In genomic region chr11:111776398-111777093, GRCh38 we compare ENCODE assay signal across 10 cellular contexts. TPM values are rescaled to one million over a fixed set of nuclear protein-coding genes. Genes with fewer than 3 reads are reported as not detected.
A peak's percentile ranks its signal among the peaks of the same experiment; 100 is the strongest.
DNase-seq lines count a peak whose midpoint lies in the region; ATAC-seq and TF ChIP-seq lines count a peak whose summit lies in the region.
"Had no signal": no experiment of that assay in that cellular context is flagged by ENCODE, and none has a peak within 500 bp of the region (broad histone marks: within the 10 kb centered on the region; RNA-seq: fewer than 3 reads in every experiment).

No MANE protein-coding gene starts in this region.

- H3K27me3 Mint-ChIP-seq in naive B cell = no peaks in the 10 kb centered on the region
- no peaks in the 10 kb centered on the region for H3K27me3 Mint-ChIP-seq in mesothelial cell of epicardium (ENCODE audit: low read depth)

- H3K4me3 Mint-ChIP-seq in naive B cell = peak overlapping the region in 7 of 8 donors; percentile 63 to 81 (median 76)
- no peak overlapping the region for H3K4me3 Mint-ChIP-seq in mesothelial cell of epicardium

- H3K36me3 Mint-ChIP-seq in naive B cell (no peaks in the 10 kb centered on the region), mesothelial cell of epicardium (no peaks in the 10 kb centered on the region)

- H3K9me3 Mint-ChIP-seq in naive B cell = no peaks in the 10 kb centered on the region
- no peaks in the 10 kb centered on the region for H3K9me3 Mint-ChIP-seq in mesothelial cell of epicardium

- H3K27ac Mint-ChIP-seq in naive B cell (peak overlapping the region; percentile 81 to 97 (median 95)), mesothelial cell of epicardium (no peak overlapping the region)

- H3K4me1 Mint-ChIP-seq in naive B cell = peaks cover 22 to 24% (median 23%) of the 10 kb centered on the region in 3 donors
- H3K4me1 Mint-ChIP-seq in mesothelial cell of epicardium = peaks cover 3% of the 10 kb centered on the region

- TF ChIP-seq CTCF in mesothelial cell of epicardium (IDR thresholded peaks at IDR 0.05; ENCODE audit: unreplicated experiment) = no peak

- peak; percentile 77 for DNase-seq in naive B cell
- no peak for DNase-seq in midbrain (lab: John Stamatoyannopoulos, UW)
- no peak for DNase-seq in SIG-M5 (lab: John Stamatoyannopoulos, UW)
- no peak for DNase-seq in mesothelial cell of epicardium (ENCODE audit: low spot score in 2 of 2, unreplicated experiment in 2 of 2)
- no peak for DNase-seq in hepatic stellate cell (ENCODE audit: low spot score)
- DNase-seq: DMS 273 treated with DMSO at 0.1 percent for 48 hours, esophagus squamous epithelium had no signal

- ATAC-seq in GM18907 (IDR thresholded peaks at IDR 0.05; ENCODE audit: unreplicated experiment) = peak; percentile 94
- peak; percentile 97 for ATAC-seq in HG02610 (IDR thresholded peaks at IDR 0.05; ENCODE audit: unreplicated experiment)
- peak; percentile 94 for ATAC-seq in HG03520 (IDR thresholded peaks at IDR 0.05; ENCODE audit: unreplicated experiment)
- peak; percentile 96 to 98 for ATAC-seq in naive B cell (ENCODE audit: low read depth in 2 of 2)

RNA-seq across cellular contexts. Expression of gene PPP2R1B, which starts 10.4 kb away (rescaled TPM):
- polyA plus RNA-seq in naive B cell (ENCODE audit: low read depth in 6 of 6) = 10 to 100 TPM; 14.8 to 23.0 (median 18.6) TPM
- total RNA-seq in mesothelial cell of epicardium = 29.2 to 34.8 TPM (median 33.8 TPM) in 3 replicates
